ENCODE assay signal across 8 cellular contexts in the genomic region with DNA sequence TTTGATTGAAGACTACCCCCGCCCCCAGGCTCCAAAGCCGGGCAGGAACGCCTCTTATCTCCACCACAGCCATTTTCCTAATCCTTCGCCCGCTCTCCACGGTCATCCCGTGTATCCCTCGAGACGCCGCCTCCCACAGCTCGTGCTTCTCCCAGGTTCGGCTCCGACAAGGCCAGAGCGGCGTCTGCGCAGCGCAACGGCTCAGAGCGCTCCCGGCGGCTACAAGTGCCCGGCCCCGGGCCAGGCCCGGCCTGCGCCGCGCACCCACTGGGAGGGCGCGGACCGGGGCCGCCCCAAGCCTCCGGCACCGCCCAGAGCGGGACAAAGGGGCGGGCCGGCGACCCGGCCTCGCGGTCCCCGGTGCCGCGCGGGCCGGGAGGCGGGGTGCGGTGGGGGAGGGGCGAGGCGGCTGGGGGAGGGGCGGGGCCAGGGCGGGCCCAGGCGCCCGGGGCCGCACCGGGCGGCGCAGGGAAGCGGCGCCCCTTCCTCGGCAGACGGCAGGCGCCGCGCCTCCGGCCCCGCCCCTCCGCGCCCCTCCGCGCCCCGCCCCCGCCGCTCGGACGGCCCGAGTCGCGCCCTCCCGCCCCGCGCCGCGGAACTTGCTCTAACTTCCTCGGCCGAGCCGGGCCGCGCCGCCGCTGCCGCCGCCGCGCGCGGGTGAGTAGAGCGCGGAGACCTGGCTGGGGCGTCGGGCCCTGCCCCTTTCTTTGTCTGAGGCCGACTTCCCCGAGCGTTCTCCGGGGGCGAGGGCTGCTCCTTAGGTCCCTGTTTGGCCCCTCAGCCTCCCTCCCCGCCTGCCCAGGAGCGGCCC. TPM values are rescaled to one million over a fixed set of nuclear protein-coding genes. Genes with fewer than 3 reads are reported as not detected.
DNase-seq lines count a peak whose midpoint lies in the region; ATAC-seq and TF ChIP-seq lines count a peak whose summit lies in the region.

Gene TSPAN14 (plus strand): TSS at position 596 of the 811 bp plus-strand sequence. CDS start 34,924 bp downstream, outside the sequence.

- no peaks in the 10 kb centered on the region for H3K27me3 Mint-ChIP-seq in T-helper 1 cell treated with Interleukin-12 subunit alpha and Interleukin-12 subunit beta and Interleukin-4 antibody, amounts not matched to agents 30 μg/mL and 1 μg/mL, for 36 hours (ENCODE audit: low read depth)
- H3K27me3 Mint-ChIP-seq in progenitor cell of endocrine pancreas = no peaks in the 10 kb centered on the region

- peaks cover 41% of the 10 kb centered on the region for H3K4me1 ChIP-seq in KMS-11 (ENCODE audit: low read depth, poor library complexity, severe bottlenecking)
- H3K4me1 ChIP-seq in uterus = peaks cover 0 to 16% of the 10 kb centered on the region in 2 donors

- H3K27ac Mint-ChIP-seq in T-helper 1 cell treated with Interleukin-12 subunit alpha and Interleukin-12 subunit beta and Interleukin-4 antibody, amounts not matched to agents 30 μg/mL and 1 μg/mL, for 36 hours = peak within 1 kb of the TSS; percentile 87
- peak within 1 kb of the TSS; percentile 99 for H3K27ac Mint-ChIP-seq in progenitor cell of endocrine pancreas

- H3K4me3 ChIP-seq in KMS-11 (IDR thresholded peaks at IDR 0.05; ENCODE audit: insufficient read depth, low read depth, low read length) (no peak within 1 kb of the TSS), uterus (peak within 1 kb of the TSS; percentile 65 to 79)

- no peaks in the 10 kb centered on the region for H3K36me3 ChIP-seq in KMS-11 (ENCODE audit: insufficient read depth)
- no peaks in the 10 kb centered on the region for H3K36me3 ChIP-seq in uterus

- peaks cover 37% of the 10 kb centered on the region for H3K4me1 Mint-ChIP-seq in T-helper 1 cell treated with Interleukin-12 subunit alpha and Interleukin-12 subunit beta and Interleukin-4 antibody, amounts not matched to agents 30 μg/mL and 1 μg/mL, for 36 hours (ENCODE audit: low read depth)
- H3K4me1 Mint-ChIP-seq in progenitor cell of endocrine pancreas (ENCODE audit: low read depth) = peaks cover 33% of the 10 kb centered on the region

- TF ChIP-seq CTCF in KMS-11 (conservative IDR thresholded peaks at IDR 0.05; ENCODE audit: low read depth, low read length) (no peak), progenitor cell of endocrine pancreas (IDR thresholded peaks at IDR 0.05; ENCODE audit: unreplicated experiment) (no peak), uterus (IDR thresholded peaks at IDR 0.05) (peak in 1 of 4 experiments; percentile 17)

- H2AFZ ChIP-seq in KMS-11 (ENCODE audit: low read depth) = peak within 1 kb of the TSS; percentile 90

- intact Hi-C loops in left cardiac atrium (cut with DNase I) = no loop called here
- intact Hi-C loops in uterus (cut with DNase I; ENCODE audit: low total_unique reads) = no loop called here

- ATAC-seq in GM21717 (IDR thresholded peaks at IDR 0.05; ENCODE audit: unreplicated experiment) = peak; percentile 58
- ATAC-seq in left cardiac atrium = peak; percentile 90

- H3K4me3 Mint-ChIP-seq in T-helper 1 cell treated with Interleukin-12 subunit alpha and Interleukin-12 subunit beta and Interleukin-4 antibody, amounts not matched to agents 30 μg/mL and 1 μg/mL, for 36 hours = peak within 1 kb of the TSS; percentile 98
- peak within 1 kb of the TSS; percentile 86 for H3K4me3 Mint-ChIP-seq in progenitor cell of endocrine pancreas (ENCODE audit: low read depth)

- H3K4me2 ChIP-seq in KMS-11 = peak within 1 kb of the TSS; percentile 83

- H3K9ac ChIP-seq in KMS-11 = peak within 1 kb of the TSS; percentile 61; the same call in 1 of the 2 replicates

- H3K79me2 ChIP-seq in KMS-11 (ENCODE audit: insufficient read depth, low read depth) = peaks cover 20% of the 10 kb centered on the region; the same call in 1 of the 2 replicates

- H3K9me3 ChIP-seq in uterus = no peaks in the 10 kb centered on the region

- no peaks in the 10 kb centered on the region for H3K9me3 Mint-ChIP-seq in T-helper 1 cell treated with Interleukin-12 subunit alpha and Interleukin-12 subunit beta and Interleukin-4 antibody, amounts not matched to agents 30 μg/mL and 1 μg/mL, for 36 hours
- H3K9me3 Mint-ChIP-seq in progenitor cell of endocrine pancreas (ENCODE audit: low read depth) = no peaks in the 10 kb centered on the region

- no peaks in the 10 kb centered on the region for H4K20me1 ChIP-seq in KMS-11 (ENCODE audit: insufficient read depth)

- H3K36me3 Mint-ChIP-seq in T-helper 1 cell treated with Interleukin-12 subunit alpha and Interleukin-12 subunit beta and Interleukin-4 antibody, amounts not matched to agents 30 μg/mL and 1 μg/mL, for 36 hours (ENCODE audit: low read depth) = peaks cover 26% of the 10 kb centered on the region
- H3K36me3 Mint-ChIP-seq in progenitor cell of endocrine pancreas (ENCODE audit: insufficient read depth) = no peaks in the 10 kb centered on the region

- no peaks in the 10 kb centered on the region for H3K27me3 ChIP-seq in KMS-11 (ENCODE audit: insufficient read depth, low read depth)
- no peaks in the 10 kb centered on the region for H3K27me3 ChIP-seq in uterus

- peak; percentile 46 to 70 for TF ChIP-seq POLR2A in uterus (IDR thresholded peaks at IDR 0.05)

- DNase-seq in ELF-1 (ENCODE audit: low read depth, low spot score) (peak; percentile 78), left cardiac atrium (peak; percentile 92), progenitor cell of endocrine pancreas (ENCODE audit: low spot score, unreplicated experiment) (peak; percentile 75), uterus (peak; percentile 86 to 89)

- H3K27ac ChIP-seq in KMS-11 = peak within 1 kb of the TSS; percentile 32; the same call in 1 of the 2 replicates
- peak within 1 kb of the TSS; percentile 86 for H3K27ac ChIP-seq in angular gyrus (ENCODE audit: low read depth, low read length)
- H3K27ac ChIP-seq in uterus = peak within 1 kb of the TSS; percentile 96 to 99

RNA-seq across cellular contexts. Expression of gene TSPAN14, which starts in this region (rescaled TPM):
- total RNA-seq in left cardiac atrium (10 to 100 TPM; 44.3 to 51.0 TPM), progenitor cell of endocrine pancreas (126 TPM in 2 replicates), uterus (100 to 1,000 TPM in 1 of 4 donors, 10 to 100 TPM in 3; 37.1 to 110 (median 66.1) TPM)

Comparison
In these comparisons a context has a peak if more than half of its experiments do, and no peak if none do; other contexts are left out.
1. H3K27ac ChIP-seq: peak in every context shown above with its lines; median percentile 98 in uterus; 86 in angular gyrus; 32 in KMS-11.